In the genomic region with DNA sequence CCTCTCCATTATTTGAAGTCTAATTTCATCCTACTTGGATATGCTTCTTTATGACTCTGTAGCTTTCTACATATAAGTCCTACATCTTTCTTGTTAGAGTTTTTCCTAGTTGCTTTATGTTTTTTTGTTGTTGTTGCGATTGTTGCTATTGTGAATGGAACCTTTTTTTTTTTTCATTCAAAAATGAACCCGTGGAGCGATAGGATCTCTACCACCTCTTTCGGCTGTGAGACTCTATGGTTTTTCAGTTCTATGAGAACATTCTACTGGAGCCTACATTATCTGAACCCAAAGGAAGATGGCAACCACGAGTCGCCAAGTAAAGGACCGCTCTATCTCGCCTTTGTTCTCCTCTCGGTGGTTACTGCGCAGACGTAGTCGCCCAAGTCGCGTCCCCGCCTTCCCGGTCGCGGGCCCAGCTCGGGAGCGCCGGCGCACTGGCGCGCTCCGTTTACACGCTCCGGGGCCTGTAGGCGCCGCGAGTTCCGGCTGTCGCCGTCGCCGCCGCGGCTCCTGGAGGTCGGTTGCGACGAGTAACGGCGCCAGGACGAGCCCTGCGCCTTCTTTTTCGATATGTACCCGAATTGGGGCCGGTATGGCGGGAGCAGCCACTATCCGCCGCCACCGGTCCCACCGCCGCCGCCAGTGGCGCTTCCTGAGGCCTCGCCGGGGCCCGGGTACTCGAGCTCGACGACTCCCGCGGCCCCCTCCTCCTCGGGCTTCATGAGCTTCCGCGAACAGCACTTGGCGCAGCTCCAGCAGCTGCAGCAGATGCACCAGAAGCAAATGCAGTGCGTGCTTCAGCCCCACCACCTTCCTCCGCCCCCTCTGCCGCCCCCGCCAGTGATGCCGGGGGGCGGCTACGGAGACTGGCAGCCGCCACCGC, we compare ENCODE assay signal across 8 cellular contexts.
A peak's percentile ranks its signal among the peaks of the same experiment; 100 is the strongest.
DNase-seq lines count a peak whose midpoint lies in the region; ATAC-seq and TF ChIP-seq lines count a peak whose summit lies in the region.

A gene with protein sequence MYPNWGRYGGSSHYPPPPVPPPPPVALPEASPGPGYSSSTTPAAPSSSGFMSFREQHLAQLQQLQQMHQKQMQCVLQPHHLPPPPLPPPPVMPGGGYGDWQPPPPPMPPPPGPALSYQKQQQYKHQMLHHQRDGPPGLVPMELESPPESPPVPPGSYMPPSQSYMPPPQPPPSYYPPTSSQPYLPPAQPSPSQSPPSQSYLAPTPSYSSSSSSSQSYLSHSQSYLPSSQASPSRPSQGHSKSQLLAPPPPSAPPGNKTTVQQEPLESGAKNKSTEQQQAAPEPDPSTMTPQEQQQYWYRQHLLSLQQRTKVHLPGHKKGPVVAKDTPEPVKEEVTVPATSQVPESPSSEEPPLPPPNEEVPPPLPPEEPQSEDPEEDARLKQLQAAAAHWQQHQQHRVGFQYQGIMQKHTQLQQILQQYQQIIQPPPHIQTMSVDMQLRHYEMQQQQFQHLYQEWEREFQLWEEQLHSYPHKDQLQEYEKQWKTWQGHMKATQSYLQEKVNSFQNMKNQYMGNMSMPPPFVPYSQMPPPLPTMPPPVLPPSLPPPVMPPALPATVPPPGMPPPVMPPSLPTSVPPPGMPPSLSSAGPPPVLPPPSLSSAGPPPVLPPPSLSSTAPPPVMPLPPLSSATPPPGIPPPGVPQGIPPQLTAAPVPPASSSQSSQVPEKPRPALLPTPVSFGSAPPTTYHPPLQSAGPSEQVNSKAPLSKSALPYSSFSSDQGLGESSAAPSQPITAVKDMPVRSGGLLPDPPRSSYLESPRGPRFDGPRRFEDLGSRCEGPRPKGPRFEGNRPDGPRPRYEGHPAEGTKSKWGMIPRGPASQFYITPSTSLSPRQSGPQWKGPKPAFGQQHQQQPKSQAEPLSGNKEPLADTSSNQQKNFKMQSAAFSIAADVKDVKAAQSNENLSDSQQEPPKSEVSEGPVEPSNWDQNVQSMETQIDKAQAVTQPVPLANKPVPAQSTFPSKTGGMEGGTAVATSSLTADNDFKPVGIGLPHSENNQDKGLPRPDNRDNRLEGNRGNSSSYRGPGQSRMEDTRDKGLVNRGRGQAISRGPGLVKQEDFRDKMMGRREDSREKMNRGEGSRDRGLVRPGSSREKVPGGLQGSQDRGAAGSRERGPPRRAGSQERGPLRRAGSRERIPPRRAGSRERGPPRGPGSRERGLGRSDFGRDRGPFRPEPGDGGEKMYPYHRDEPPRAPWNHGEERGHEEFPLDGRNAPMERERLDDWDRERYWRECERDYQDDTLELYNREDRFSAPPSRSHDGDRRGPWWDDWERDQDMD (N-terminal part only) (plus strand): TSS at position 400 of the 886 bp plus-strand sequence. CDS start 174 bp downstream, at position 574.

- ATAC-seq in GM19023 (IDR thresholded peaks at IDR 0.05; ENCODE audit: unreplicated experiment) (peak; percentile 93), HG03342 (IDR thresholded peaks at IDR 0.05; ENCODE audit: unreplicated experiment) (peak; percentile 82)
- ATAC-seq in activated CD4-positive, CD25-positive, alpha-beta regulatory T cell treated with anti-CD3 and anti-CD28 coated beads, Interleukin-2, amount 50 U/mL, for 24 hours: peak; percentile 95 to 97

- peak; percentile 96 for DNase-seq in AG09319 (ENCODE audit: extremely low read depth, low read depth)
- DNase-seq in NCI-H446 (lab: John Stamatoyannopoulos, UW): peak; percentile 89 to 98
- DNase-seq in cerebellar nuclear complex (lab: John Stamatoyannopoulos, UW): peak; percentile 50 to 76
- peak; percentile 96 for DNase-seq in islet precursor cell
- peak; percentile 82 to 85 for DNase-seq in stimulated activated CD4-positive, alpha-beta T cell treated with anti-CD3 and anti-CD28 coated beads, Interleukin-15, amount 100 ng/mL, for 1 hour (ENCODE audit: low read depth in 1 of 2, low spot score in 1 of 2)

- TF ChIP-seq CTCF in AG09319 (IDR thresholded peaks at IDR 0.05; ENCODE audit: low read depth, low read length): peak; percentile 58

Comparison
In these comparisons a context has a peak if more than half of its experiments do, and no peak if none do; other contexts are left out.
1. Peak in every context shown above with its lines: DNase-seq and ATAC-seq.